ENCODE assay signal across 7 cellular contexts in genomic region chr2:54680397-54681032, GRCh38. TPM values are rescaled to one million over a fixed set of nuclear protein-coding genes. Genes with fewer than 3 reads are reported as not detected.
A peak's percentile ranks its signal among the peaks of the same experiment; 100 is the strongest.
DNase-seq lines count a peak whose midpoint lies in the region; ATAC-seq, FAIRE-seq and TF ChIP-seq lines count a peak whose summit lies in the region.

No MANE protein-coding gene starts in this region.

- H3K27me3 ChIP-seq in HepG2 (ENCODE audit: control insufficient read depth in 1 of 2, insufficient read depth in 2 of 2, low read length in 2 of 2) = no peaks in the 10 kb centered on the region

- no peak overlapping the region for H3K4me2 ChIP-seq in HepG2 (ENCODE audit: low read depth, low read length)

- no peak for TF ChIP-seq POLR2A in HepG2 (IDR thresholded peaks at IDR 0.05; ENCODE audit: insufficient read depth in 1 of 2, low read depth in 2 of 2, low read length in 2 of 2)

- H3K27ac ChIP-seq in HepG2 (ENCODE audit: extremely low read length, insufficient read depth, low read length) = no peak overlapping the region

- CTCF ChIA-PET in HepG2 (lab: Yijun Ruan, JAX; ENCODE audit: low intra/inter-chr PET ratio, low total read pairs) = no interaction called here

- POLR2A ChIA-PET in HepG2 (lab: Yijun Ruan, JAX) = interaction anchor here (0.7 kb wide), 1 partner anchor 37 kb away, joined by 3 read pairs; no protein-coding TSS in a partner anchor

- no peaks in the 10 kb centered on the region for H4K20me1 ChIP-seq in HepG2 (ENCODE audit: insufficient read depth, low read length)

- no peak overlapping the region for H3K4me3 ChIP-seq in HepG2 (replicated peaks in 1 of 3; ENCODE audit: insufficient read depth in 1 of 3, low read depth in 2 of 3, low read length in 3 of 3)

- H3K4me1 ChIP-seq in HepG2 (ENCODE audit: insufficient read depth, low read length) = peaks cover 21% of the 10 kb centered on the region

- TF ChIP-seq CTCF in HepG2 (CRISPR knock-in tag; IDR thresholded peaks at IDR 0.05) = no peak

- ATAC-seq in GM19035 (IDR thresholded peaks at IDR 0.05; ENCODE audit: unreplicated experiment) (peak; percentile 65), HG02759 (IDR thresholded peaks at IDR 0.05; ENCODE audit: unreplicated experiment) (peak; percentile 90), HepG2 (peak; percentile 2; the same call in 1 of the 3 replicates)

- no peaks in the 10 kb centered on the region for H3K9me3 ChIP-seq in HepG2 (ENCODE audit: low read length)

- DNase-seq in RPMI8226 (peak; percentile 7), HepG2 (ENCODE audit: low spot score) (no peak), globus pallidus (ENCODE audit: low spot score) (no peak), T-helper 9 cell (no peak), posterior cingulate gyrus (no peak)

- no peak for TF ChIP-seq RAD21 in HepG2 (CRISPR knock-in tag; IDR thresholded peaks at IDR 0.05)

- 82% methylated on average over 6 of the region's 6 CpGs for WGBS in HepG2 (ENCODE audit: low lambda C conversion rate)

- intact Hi-C loops in HepG2 (cut with micrococcal nuclease; ENCODE audit: unreplicated experiment) = no loop called here
- intact Hi-C loops in posterior cingulate gyrus (cut with DNase I) = no loop called here

- no peaks in the 10 kb centered on the region for H3K79me2 ChIP-seq in HepG2 (ENCODE audit: insufficient read depth, low read length)

- in situ Hi-C loops in HepG2 (cut with HindIII; ENCODE audit: extremely low pct_ligation_motif_present, low pct_unique_long_range_greater_than_20kb) = no loop called here

- H3K9ac ChIP-seq in HepG2 (ENCODE audit: insufficient read depth, low read depth, low read length) = no peak overlapping the region

- no peaks in the 10 kb centered on the region for H3K36me3 ChIP-seq in HepG2 (replicated peaks in 1 of 2; ENCODE audit: control insufficient read depth in 1 of 2, insufficient read depth in 2 of 2, low read length in 2 of 2)

- FAIRE-seq in HepG2 (lab: Jason Lieb, UNC) = no peak

- TF ChIP-seq EP300 in HepG2 (IDR thresholded peaks at IDR 0.05; ENCODE audit: low read depth in 2 of 2, low read length in 2 of 2) (no peak), HepG2 (CRISPR knock-in tag; IDR thresholded peaks at IDR 0.05; ENCODE audit: borderline replicate concordance) (no peak)

- no peak overlapping the region for H2AFZ ChIP-seq in HepG2 (ENCODE audit: low read length)

- BruUV-seq in HepG2 (replicated peaks; lab: Mats Ljungman, UMichigan) = no TSS peak

TF ChIP-seq in HepG2, 621 proteins besides CTCF, POLR2A, EP300 and RAD21:
- TF ChIP-seq SRSF9 (IDR thresholded peaks at IDR 0.05; ENCODE audit: borderline replicate concordance, insufficient read depth, low read depth, low read length, poor library complexity, severe bottlenecking) (no peak), ZBTB21 (CRISPR knock-in tag; IDR thresholded peaks at IDR 0.05) (peak; percentile 66; the same call in 1 of the 2 replicates), IRF2 (CRISPR knock-in tag; IDR thresholded peaks at IDR 0.05) (no peak), ZNF484 (CRISPR knock-in tag; IDR thresholded peaks at IDR 0.05; ENCODE audit: borderline replicate concordance, low read depth) (no peak), EZH2 (conservative IDR thresholded peaks at IDR 0.05; ENCODE audit: low read depth, low read length) (no peak), ZNF761 (CRISPR knock-in tag; conservative IDR thresholded peaks at IDR 0.05) (no peak), HNF4G (IDR thresholded peaks at IDR 0.05; ENCODE audit: borderline replicate concordance, low read depth, low read length) (0 out of 2 replicates have a peak, but pooled peaks have one; percentile 22), HNF4G (CRISPR knock-in tag; IDR thresholded peaks at IDR 0.05; ENCODE audit: borderline replicate concordance, low read depth) (no peak), MIXL1 (CRISPR knock-in tag; IDR thresholded peaks at IDR 0.05) (no peak), GTF2F1 (IDR thresholded peaks at IDR 0.05; ENCODE audit: low read length) (no peak), TFAP4 (IDR thresholded peaks at IDR 0.05; ENCODE audit: borderline replicate concordance, low read depth) (no peak), ZIK1 (CRISPR knock-in tag; IDR thresholded peaks at IDR 0.05; ENCODE audit: borderline replicate concordance, low read depth) (no peak), ZNF501 (CRISPR knock-in tag; IDR thresholded peaks at IDR 0.05) (no peak), ZBTB7B (CRISPR knock-in tag; IDR thresholded peaks at IDR 0.05) (no peak), HOXA3 (CRISPR knock-in tag; IDR thresholded peaks at IDR 0.05) (peak; percentile 81), U2AF2 (IDR thresholded peaks at IDR 0.05; ENCODE audit: low read depth, low read length) (0 out of 2 replicates have a peak, but pooled peaks have one; percentile 74), HNF4A (CRISPR knock-in tag; IDR thresholded peaks at IDR 0.05) (peak; percentile 54), ZMAT3 (CRISPR knock-in tag; conservative IDR thresholded peaks at IDR 0.05) (no peak)
- TF ChIP-seq, protein P1, sequence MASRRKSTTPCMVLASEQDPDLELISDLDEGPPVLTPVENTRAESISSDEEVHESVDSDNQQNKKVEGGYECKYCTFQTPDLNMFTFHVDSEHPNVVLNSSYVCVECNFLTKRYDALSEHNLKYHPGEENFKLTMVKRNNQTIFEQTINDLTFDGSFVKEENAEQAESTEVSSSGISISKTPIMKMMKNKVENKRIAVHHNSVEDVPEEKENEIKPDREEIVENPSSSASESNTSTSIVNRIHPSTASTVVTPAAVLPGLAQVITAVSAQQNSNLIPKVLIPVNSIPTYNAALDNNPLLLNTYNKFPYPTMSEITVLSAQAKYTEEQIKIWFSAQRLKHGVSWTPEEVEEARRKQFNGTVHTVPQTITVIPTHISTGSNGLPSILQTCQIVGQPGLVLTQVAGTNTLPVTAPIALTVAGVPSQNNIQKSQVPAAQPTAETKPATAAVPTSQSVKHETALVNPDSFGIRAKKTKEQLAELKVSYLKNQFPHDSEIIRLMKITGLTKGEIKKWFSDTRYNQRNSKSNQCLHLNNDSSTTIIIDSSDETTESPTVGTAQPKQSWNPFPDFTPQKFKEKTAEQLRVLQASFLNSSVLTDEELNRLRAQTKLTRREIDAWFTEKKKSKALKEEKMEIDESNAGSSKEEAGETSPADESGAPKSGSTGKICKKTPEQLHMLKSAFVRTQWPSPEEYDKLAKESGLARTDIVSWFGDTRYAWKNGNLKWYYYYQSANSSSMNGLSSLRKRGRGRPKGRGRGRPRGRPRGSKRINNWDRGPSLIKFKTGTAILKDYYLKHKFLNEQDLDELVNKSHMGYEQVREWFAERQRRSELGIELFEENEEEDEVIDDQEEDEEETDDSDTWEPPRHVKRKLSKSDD (CRISPR knock-in tag; IDR thresholded peaks at IDR 0.05; ENCODE audit: low read depth) = 0 out of 2 replicates have a peak, but pooled peaks have one; percentile 65
- TF ChIP-seq, protein P2, sequence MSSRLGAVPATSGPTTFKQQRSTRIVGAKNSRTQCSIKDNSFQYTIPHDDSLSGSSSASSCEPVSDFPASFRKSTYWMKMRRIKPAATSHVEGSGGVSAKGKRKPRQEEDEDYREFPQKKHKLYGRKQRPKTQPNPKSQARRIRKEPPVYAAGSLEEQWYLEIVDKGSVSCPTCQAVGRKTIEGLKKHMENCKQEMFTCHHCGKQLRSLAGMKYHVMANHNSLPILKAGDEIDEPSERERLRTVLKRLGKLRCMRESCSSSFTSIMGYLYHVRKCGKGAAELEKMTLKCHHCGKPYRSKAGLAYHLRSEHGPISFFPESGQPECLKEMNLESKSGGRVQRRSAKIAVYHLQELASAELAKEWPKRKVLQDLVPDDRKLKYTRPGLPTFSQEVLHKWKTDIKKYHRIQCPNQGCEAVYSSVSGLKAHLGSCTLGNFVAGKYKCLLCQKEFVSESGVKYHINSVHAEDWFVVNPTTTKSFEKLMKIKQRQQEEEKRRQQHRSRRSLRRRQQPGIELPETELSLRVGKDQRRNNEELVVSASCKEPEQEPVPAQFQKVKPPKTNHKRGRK (CRISPR knock-in tag; IDR thresholded peaks at IDR 0.05) = 0 out of 2 replicates have a peak, but pooled peaks have one; percentile 50

RNA-seq across cellular contexts. Expression of gene EML6, which starts 42.9 kb away (rescaled TPM):
- total RNA-seq in HepG2 (2016; rRNA removed; fragmentation: Illumina TruSeq; extraction: Trizol) = 19.9 and 32.4 TPM in 2 replicates
- total RNA-seq in HepG2 (2016; cell fraction: cytosol; rRNA removed; fragmentation: Illumina TruSeq; extraction: Trizol; ENCODE audit: low read depth) = 8.7 and 8.9 TPM in 2 replicates
- 21.5 and 29.8 TPM in 2 replicates for total RNA-seq in HepG2 (2016; cell fraction: insoluble cytoplasmic fraction; rRNA removed; fragmentation: Illumina TruSeq; extraction: Trizol)
- 8.7 and 9.4 TPM in 2 replicates for total RNA-seq in HepG2 (2016; cell fraction: membrane; rRNA removed; fragmentation: Illumina TruSeq; extraction: Trizol)
- 55.5 and 58.9 TPM in 2 replicates for total RNA-seq in HepG2 (2016; cell fraction: nucleus; rRNA removed; fragmentation: Illumina TruSeq; extraction: Trizol)
- 17.2 and 28.5 TPM in 2 replicates for polyA plus RNA-seq in HepG2 (2011; rRNA removed)
- 6.9 and 8.2 TPM in 2 replicates for polyA plus RNA-seq in HepG2 (2011; cell fraction: cytosol; rRNA removed)
- polyA plus RNA-seq in HepG2 (2011; cell fraction: nucleus; rRNA removed) = 112 TPM in 2 replicates
- 5.4 and 8.8 TPM in 2 replicates for polyA plus RNA-seq in HepG2 (2012)
- polyA plus RNA-seq in HepG2 (2016; cell fraction: cytosol; fragmentation: Illumina TruSeq; extraction: Trizol; ENCODE audit: low read depth) = 1.9 and 2.7 TPM in 2 replicates
- 13.1 and 14.9 TPM in 2 replicates for polyA plus RNA-seq in HepG2 (2016; cell fraction: insoluble cytoplasmic fraction; fragmentation: Illumina TruSeq; extraction: Trizol; ENCODE audit: low read depth)
- 2.9 and 3.6 TPM in 2 replicates for polyA plus RNA-seq in HepG2 (2016; cell fraction: membrane; fragmentation: Illumina TruSeq; extraction: Trizol; ENCODE audit: low read depth)
- polyA plus RNA-seq in HepG2 (2016; cell fraction: nucleus; fragmentation: Illumina TruSeq; extraction: Trizol; ENCODE audit: insufficient read depth, low read depth) = 110 and 115 TPM in 2 replicates
- polyA minus RNA-seq in HepG2 (2011; rRNA and poly(A)+ RNA removed; ENCODE audit: low replicate concordance) = 15.8 and 16.9 TPM in 2 replicates
- 3.3 and 5.4 TPM in 2 replicates for polyA minus RNA-seq in HepG2 (2011; cell fraction: cytosol; rRNA and poly(A)+ RNA removed)
- polyA minus RNA-seq in HepG2 (2011; cell fraction: nucleus; rRNA and poly(A)+ RNA removed) = 26.1 and 28.0 TPM in 2 replicates

Comparison
In these comparisons a context has a peak if more than half of its experiments do, and no peak if none do; other contexts are left out.
1. ATAC-seq: peak in every context shown above with its lines; median percentile 90 in HG02759; 65 in GM19035; 2 in HepG2.